Comparison of ENCODE assay signal across 3 cellular contexts in the genomic region with DNA sequence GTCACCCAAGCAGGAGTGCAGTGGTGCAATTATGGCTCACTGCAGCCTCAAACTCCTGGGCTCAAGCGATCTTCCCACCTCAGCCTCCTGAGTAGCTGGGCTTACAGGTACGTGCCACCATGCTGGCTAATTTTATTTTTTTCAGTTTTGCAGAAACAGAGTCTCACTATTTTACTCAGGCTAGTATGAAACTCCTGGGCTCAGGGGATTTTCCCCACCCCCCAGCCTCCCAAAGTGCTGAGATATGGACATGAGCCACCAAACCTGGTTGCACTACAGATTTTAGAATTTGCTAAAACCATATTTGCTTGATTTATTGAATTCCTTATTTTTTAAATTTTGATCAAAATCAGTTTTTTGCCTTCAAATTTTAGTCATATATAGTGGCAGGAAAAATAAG.
"Had no signal": no experiment of that assay in that cellular context is flagged by ENCODE, and none has a peak within 500 bp of the region (broad histone marks: within the 10 kb centered on the region; RNA-seq: fewer than 3 reads in every experiment).

No MANE protein-coding gene starts in this region.

- DNase-seq: GDM1, GF-D8 had no signal

- ATAC-seq: GM12878 had no signal

- H3K4me3 ChIP-seq: GM12878 had no signal
